Comparison of ENCODE assay signal across 14 cellular contexts in the genomic region with DNA sequence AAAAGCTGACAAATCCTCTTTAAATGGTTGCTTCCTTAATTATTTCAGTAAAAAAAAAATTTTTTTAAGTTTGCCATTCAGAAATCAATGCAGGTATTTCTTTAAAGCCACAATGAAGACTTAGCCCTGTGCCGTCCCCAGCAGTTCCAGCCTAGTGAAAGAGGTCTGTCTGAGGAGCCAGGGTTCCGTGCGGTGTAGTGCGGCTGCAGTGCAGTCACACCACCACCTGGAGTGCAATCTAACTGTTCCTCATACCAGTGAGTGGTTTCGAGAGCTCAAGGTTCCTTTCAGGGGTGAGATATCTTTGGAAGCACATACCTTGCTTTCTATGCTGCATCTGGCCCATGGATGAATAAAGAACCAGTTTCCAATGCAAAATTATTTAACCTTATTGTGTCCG.
"Had no signal": no experiment of that assay in that cellular context is flagged by ENCODE, and none has a peak within 500 bp of the region (broad histone marks: within the 10 kb centered on the region; RNA-seq: fewer than 3 reads in every experiment).

No MANE protein-coding gene starts in this region.

- H3K27me3 ChIP-seq: breast epithelium, ovary had no signal

- H3K27me3 Mint-ChIP-seq: activated naive CD8-positive, alpha-beta T cell treated with anti-CD3 and anti-CD28 coated beads, Interleukin-2, amount 50 U/mL, for 24 hours; activated T-helper 17 cell treated with anti-CD3 and anti-CD28 coated beads, Interleukin-2, amount 50 U/mL, for 72 hours had no signal

- H3K9me3 Mint-ChIP-seq: activated naive CD8-positive, alpha-beta T cell treated with anti-CD3 and anti-CD28 coated beads, Interleukin-2, amount 50 U/mL, for 24 hours; activated T-helper 17 cell treated with anti-CD3 and anti-CD28 coated beads, Interleukin-2, amount 50 U/mL, for 72 hours; stimulated activated effector memory CD8-positive, alpha-beta T cell treated with anti-CD3 and anti-CD28 coated beads, Interleukin-12 subunit alpha, Interleukin-12 subunit beta, amount 100 ng/mL, for 72 hours had no signal

- H3K27ac ChIP-seq: breast epithelium, ovary, thoracic aorta had no signal

- H3K36me3 ChIP-seq: breast epithelium, ovary, thoracic aorta had no signal

- ATAC-seq: activated naive CD8-positive, alpha-beta T cell treated with anti-CD3 and anti-CD28 coated beads, Interleukin-2, amount 50 U/mL, for 24 hours; activated T-helper 17 cell treated with anti-CD3 and anti-CD28 coated beads, Interleukin-2, amount 50 U/mL, for 72 hours; left colon; stimulated activated effector memory CD8-positive, alpha-beta T cell treated with anti-CD3 and anti-CD28 coated beads, Interleukin-12 subunit alpha, Interleukin-12 subunit beta, amount 100 ng/mL, for 72 hours had no signal

- H3K4me3 ChIP-seq: breast epithelium, ovary, thoracic aorta had no signal

- H3K27ac Mint-ChIP-seq: activated naive CD4-positive, alpha-beta T cell treated with anti-CD3 and anti-CD28 coated beads for 36 hours; activated naive CD8-positive, alpha-beta T cell treated with anti-CD3 and anti-CD28 coated beads, Interleukin-2, amount 50 U/mL, for 24 hours; activated T-helper 17 cell treated with anti-CD3 and anti-CD28 coated beads, Interleukin-2, amount 50 U/mL, for 72 hours; stimulated activated effector memory CD8-positive, alpha-beta T cell treated with anti-CD3 and anti-CD28 coated beads, Interleukin-12 subunit alpha, Interleukin-12 subunit beta, amount 100 ng/mL, for 72 hours had no signal

- H3K4me1 Mint-ChIP-seq: activated naive CD8-positive, alpha-beta T cell treated with anti-CD3 and anti-CD28 coated beads, Interleukin-2, amount 50 U/mL, for 24 hours; activated T-helper 17 cell treated with anti-CD3 and anti-CD28 coated beads, Interleukin-2, amount 50 U/mL, for 72 hours; stimulated activated effector memory CD8-positive, alpha-beta T cell treated with anti-CD3 and anti-CD28 coated beads, Interleukin-12 subunit alpha, Interleukin-12 subunit beta, amount 100 ng/mL, for 72 hours had no signal

- DNase-seq: activated CD4-positive, alpha-beta T cell treated with anti-CD3 and anti-CD28 coated beads, Interleukin-2, amount 50 U/mL, for 48 hours; activated naive CD4-positive, alpha-beta T cell treated with anti-CD3 and anti-CD28 coated beads for 36 hours; activated naive CD8-positive, alpha-beta T cell treated with anti-CD3 and anti-CD28 coated beads, Interleukin-2, amount 50 U/mL, for 24 hours; aorta; cerebellar nuclear complex; effector CD8-positive, alpha-beta T cell; foreskin melanocyte; left colon; ovary; stimulated activated CD4-positive, alpha-beta T cell treated with anti-CD3 and anti-CD28 coated beads, Interleukin-12 subunit alpha, Interleukin-12 subunit beta, amount 100 ng/mL, for 4 hours had no signal

- H3K4me3 Mint-ChIP-seq: activated naive CD4-positive, alpha-beta T cell treated with anti-CD3 and anti-CD28 coated beads for 36 hours; activated naive CD8-positive, alpha-beta T cell treated with anti-CD3 and anti-CD28 coated beads, Interleukin-2, amount 50 U/mL, for 24 hours; activated T-helper 17 cell treated with anti-CD3 and anti-CD28 coated beads, Interleukin-2, amount 50 U/mL, for 72 hours; stimulated activated effector memory CD8-positive, alpha-beta T cell treated with anti-CD3 and anti-CD28 coated beads, Interleukin-12 subunit alpha, Interleukin-12 subunit beta, amount 100 ng/mL, for 72 hours had no signal

- H3K4me1 ChIP-seq: breast epithelium had no signal

- H3K9me3 ChIP-seq: breast epithelium, ovary, thoracic aorta had no signal

- H3K36me3 Mint-ChIP-seq: stimulated activated effector memory CD8-positive, alpha-beta T cell treated with anti-CD3 and anti-CD28 coated beads, Interleukin-12 subunit alpha, Interleukin-12 subunit beta, amount 100 ng/mL, for 72 hours had no signal
